ENCODE assay signal across 8 cellular contexts in genomic region chrX:130171446-130172126, GRCh38. TPM values are rescaled to one million over a fixed set of nuclear protein-coding genes. Genes with fewer than 3 reads are reported as not detected.
DNase-seq lines count a peak whose midpoint lies in the region; ATAC-seq and TF ChIP-seq lines count a peak whose summit lies in the region.

Gene RAB33A, plus strand, starts transcription at chrX:130171962. Its CDS starts 101 bp downstream, at chrX:130172063.

- TF ChIP-seq CTCF in BJ (IDR thresholded peaks at IDR 0.05; ENCODE audit: insufficient read depth, low read depth, low read length) (no peak), gastroesophageal sphincter (IDR thresholded peaks at IDR 0.05) (no peak)

- POLR2A ChIA-PET in BJ (lab: Charles Lee): no interaction called here

- no peaks in the 10 kb centered on the region for H3K9me3 ChIP-seq in gastroesophageal sphincter

- H3K4me1 ChIP-seq in gastroesophageal sphincter: peaks cover 0 to 43% (median 4%) of the 10 kb centered on the region in 3 donors

- TF ChIP-seq POLR2A in gastroesophageal sphincter (IDR thresholded peaks at IDR 0.05): no peak

- DNase-seq in BJ (ENCODE audit: low read depth) (no peak), NCI-H526 treated with DMSO at 0.1 percent for 48 hours (lab: John Stamatoyannopoulos, UW) (peak; percentile 31), activated gamma-delta T cell (lab: John Stamatoyannopoulos, UW) (peak; percentile 28), nucleus accumbens (lab: John Stamatoyannopoulos, UW) (peak in 54 of 56 donors; percentile 0 to 83 (median 56))

- ATAC-seq in GM19455 (IDR thresholded peaks at IDR 0.05; ENCODE audit: unreplicated experiment) (peak; percentile 9), gastroesophageal sphincter (peak; percentile 18), GM18517 (IDR thresholded peaks at IDR 0.05; ENCODE audit: unreplicated experiment) (no peak), GM18873 (IDR thresholded peaks at IDR 0.05; ENCODE audit: low FRiP score, unreplicated experiment) (no peak)

- no peak for TF ChIP-seq EP300 in gastroesophageal sphincter (IDR thresholded peaks at IDR 0.05)

- peak within 1 kb of the TSS in 2 of 4 donors; percentile 34 to 39 for H3K27ac ChIP-seq in gastroesophageal sphincter

- no peaks in the 10 kb centered on the region for H3K36me3 ChIP-seq in BJ (ENCODE audit: control insufficient read depth, insufficient read depth, low read length)
- no peaks in the 10 kb centered on the region for H3K36me3 ChIP-seq in gastroesophageal sphincter

- CTCF ChIA-PET in BJ (lab: Yijun Ruan, JAX): interaction anchor here (0.7 to 1.6 kb wide), 2 partner anchors 20 to 411 kb away, joined by 3 read pairs; no protein-coding TSS in a partner anchor

- WGBS in gastroesophageal sphincter (ENCODE audit: low coverage in 1 of 2), 2 donors: no CpG with 5 or more reads among the region's 61 CpGs

- H3K27me3 ChIP-seq in BJ (ENCODE audit: control insufficient read depth, insufficient read depth, low read length) (no peaks in the 10 kb centered on the region), gastroesophageal sphincter (no peaks in the 10 kb centered on the region)

- peak within 1 kb of the TSS; percentile 44 for H3K4me3 ChIP-seq in BJ (ENCODE audit: low read depth, low read length)
- H3K4me3 ChIP-seq in gastroesophageal sphincter: peak within 1 kb of the TSS; percentile 49 to 53

RNA-seq across cellular contexts. Expression of gene RAB33A, which starts in this region (rescaled TPM):
- polyA plus RNA-seq in BJ (2011; rRNA removed): 4.6 and 5.1 TPM in 2 replicates
- polyA minus RNA-seq in BJ (2011; rRNA and poly(A)+ RNA removed): 2.1 and 2.2 TPM in 2 replicates
- total RNA-seq in gastroesophageal sphincter: 1 to 10 TPM in 1 of 4 donors, under 1 TPM in 1, not detected in 2; 0.93 to 1.2 TPM

Comparison
In these comparisons a context has a peak if more than half of its experiments do, and no peak if none do; other contexts are left out.
1. ATAC-seq: peak in GM19455 (single experiment) and gastroesophageal sphincter (single experiment); none in GM18517 (single experiment) and GM18873 (single experiment).